ENCODE assay signal across 18 cellular contexts in the genomic region with DNA sequence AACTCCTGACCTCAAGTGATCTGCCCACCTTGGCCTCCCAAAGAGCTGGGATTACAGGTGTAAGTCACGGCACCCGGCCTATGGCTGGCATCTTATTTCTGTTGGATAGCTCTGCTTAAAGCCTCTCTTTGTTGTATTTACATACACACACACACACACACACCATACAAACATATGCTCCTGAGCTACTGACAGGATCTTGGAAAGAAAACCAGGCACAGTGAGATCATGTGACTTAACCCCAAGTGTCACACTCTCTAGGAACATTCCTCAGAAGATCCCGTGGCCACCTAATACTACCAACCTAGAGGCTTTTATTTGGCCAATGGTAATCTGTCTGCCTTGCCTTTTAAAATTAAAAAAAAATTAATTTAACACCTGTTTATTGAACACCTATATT.
DNase-seq lines count a peak whose midpoint lies in the region; ATAC-seq and TF ChIP-seq lines count a peak whose summit lies in the region.
"Had no signal": no experiment of that assay in that cellular context is flagged by ENCODE, and none has a peak within 500 bp of the region (broad histone marks: within the 10 kb centered on the region; RNA-seq: fewer than 3 reads in every experiment).

No MANE protein-coding gene starts in this region.

- TF ChIP-seq POLR2A in breast epithelium (IDR thresholded peaks at IDR 0.05), result no peak

- H3K36me3 Mint-ChIP-seq in naive thymus-derived CD4-positive, alpha-beta T cell, result no peaks in the 10 kb centered on the region

- POLR2A ChIA-PET in naive thymus-derived CD4-positive, alpha-beta T cell (lab: Charles Lee), result interaction anchor here (0.7 kb wide), 1 partner anchor 67 kb away, joined by 4 read pairs; no protein-coding TSS in a partner anchor

- ATAC-seq in GM21737 (IDR thresholded peaks at IDR 0.05; ENCODE audit: unreplicated experiment) (no peak), GM19035 (IDR thresholded peaks at IDR 0.05; ENCODE audit: unreplicated experiment) (no peak)
- no peak for ATAC-seq in naive thymus-derived CD4-positive, alpha-beta T cell

- TF ChIP-seq CTCF in breast epithelium (IDR thresholded peaks at IDR 0.05), result no peak
- TF ChIP-seq CTCF in mammary epithelial cell (conservative IDR thresholded peaks at IDR 0.05 in 1 of 2, IDR thresholded peaks at IDR 0.05 in 1 of 2; ENCODE audit: extremely low read depth in 1 of 2, insufficient read depth in 1 of 2, low read depth in 1 of 2, low read length in 2 of 2), result no peak
- TF ChIP-seq CTCF in VCaP (conservative IDR thresholded peaks at IDR 0.05), result no peak
- no peak for TF ChIP-seq CTCF in right atrium auricular region (IDR thresholded peaks at IDR 0.05)

- in situ Hi-C loops in mammary epithelial cell (cut with MboI; ENCODE audit: low sequenced_read_pairs in 2 of 2), result no loop called here

- no TSS peak for BruUV-seq in mammary epithelial cell (replicated peaks; lab: Mats Ljungman, UMichigan)

- H3K4me3 Mint-ChIP-seq in naive thymus-derived CD4-positive, alpha-beta T cell, result no peak overlapping the region

- H3K9ac ChIP-seq in mammary epithelial cell (ENCODE audit: insufficient read depth, low read length), result no peak overlapping the region
- H3K9ac ChIP-seq: BLaER1 treated with 17β-estradiol and CSF1 and Interleukin-3, amounts not matched to agents 10 nM and 100 nM; GM23248 had no signal

- H3K36me3 ChIP-seq in breast epithelium (no peaks in the 10 kb centered on the region), mammary epithelial cell (ENCODE audit: insufficient read depth, low read length) (no peaks in the 10 kb centered on the region), right atrium auricular region (no peaks in the 10 kb centered on the region)
- H3K36me3 ChIP-seq in naive thymus-derived CD4-positive, alpha-beta T cell (ENCODE audit: control insufficient read depth in 2 of 3, insufficient read depth in 3 of 3, low read length in 3 of 3), result no peaks in the 10 kb centered on the region
- H3K36me3 ChIP-seq: BLaER1 treated with 17β-estradiol and CSF1 and Interleukin-3, amounts not matched to agents 10 nM and 100 nM had no signal

- peaks cover 17 to 26% of the 10 kb centered on the region in 2 donors for H3K4me1 ChIP-seq in breast epithelium
- peaks cover 40% of the 10 kb centered on the region for H3K4me1 ChIP-seq in mammary epithelial cell (ENCODE audit: insufficient read depth, low read length)
- H3K4me1 ChIP-seq in right atrium auricular region, result peaks cover 0 to 88% of the 10 kb centered on the region in 2 donors
- H3K4me1 ChIP-seq in naive thymus-derived CD4-positive, alpha-beta T cell (ENCODE audit: control insufficient read depth in 2 of 2, insufficient read depth in 2 of 2, low read length in 2 of 2), result peaks cover 0 to 13% of the 10 kb centered on the region in 2 donors

- dilution Hi-C loops in mammary epithelial cell (cut with HindIII; ENCODE audit: low sequenced_read_pairs), result no loop called here

- intact Hi-C loops in breast epithelium (cut with DNase I; ENCODE audit: low total_unique reads), result loop anchor here (10.0 kb wide), 1 partner anchor 47 kb away; no protein-coding TSS in a partner anchor
- intact Hi-C loops in mammary epithelial cell (cut with micrococcal nuclease), result no loop called here
- intact Hi-C loops in naive thymus-derived CD4-positive, alpha-beta T cell (cut with micrococcal nuclease), result no loop called here

- H3K4me2 ChIP-seq in mammary epithelial cell (ENCODE audit: insufficient read depth, low read depth, low read length), result no peak overlapping the region

- no peak overlapping the region for H3K4me3 ChIP-seq in breast epithelium
- no peak overlapping the region for H3K4me3 ChIP-seq in mammary epithelial cell (replicated peaks in 1 of 3; ENCODE audit: insufficient read depth in 1 of 3, low read depth in 2 of 3, low read length in 3 of 3)
- no peak overlapping the region for H3K4me3 ChIP-seq in right atrium auricular region
- no peak overlapping the region for H3K4me3 ChIP-seq in skin epidermis
- no peak overlapping the region for H3K4me3 ChIP-seq in naive thymus-derived CD4-positive, alpha-beta T cell (ENCODE audit: low read length)
- H3K4me3 ChIP-seq: BLaER1 treated with 17β-estradiol and CSF1 and Interleukin-3, amounts not matched to agents 10 nM and 100 nM; GM23248 had no signal

- H4K20me1 ChIP-seq in mammary epithelial cell (ENCODE audit: insufficient read depth, low read length), result no peaks in the 10 kb centered on the region
- H4K20me1 ChIP-seq: BLaER1 treated with 17β-estradiol and CSF1 and Interleukin-3, amounts not matched to agents 10 nM and 100 nM had no signal

- peaks cover 3 to 24% (median 20%) of the 10 kb centered on the region in 7 donors for H3K4me1 Mint-ChIP-seq in naive thymus-derived CD4-positive, alpha-beta T cell

- H3K27me3 ChIP-seq in breast epithelium (no peaks in the 10 kb centered on the region), mammary epithelial cell (ENCODE audit: insufficient read depth, low read length) (no peaks in the 10 kb centered on the region), right atrium auricular region (no peaks in the 10 kb centered on the region)
- no peaks in the 10 kb centered on the region for H3K27me3 ChIP-seq in naive thymus-derived CD4-positive, alpha-beta T cell (ENCODE audit: control insufficient read depth in 2 of 2, insufficient read depth in 2 of 2, low read length in 2 of 2)
- H3K27me3 ChIP-seq: BLaER1 treated with 17β-estradiol and CSF1 and Interleukin-3, amounts not matched to agents 10 nM and 100 nM had no signal

- DNase-seq in breast epithelium (ENCODE audit: low spot score in 2 of 2) (no peak), mammary epithelial cell (no peak), right atrium auricular region (ENCODE audit: low spot score) (no peak)
- no peak for DNase-seq in naive thymus-derived CD4-positive, alpha-beta T cell
- DNase-seq: GM23248; KBM-7; NCI-H1092; NCI-H2107; NCI-H226; NCI-H526 treated with DMSO at 0.1 percent for 48 hours; NK-92 treated with Interleukin-12 subunit alpha and Interleukin-12 subunit beta, amount 100 ng/mL, for 24 hours had no signal

- peaks cover 0 to 2% (median 0%) of the 10 kb centered on the region in 11 donors for H3K9me3 Mint-ChIP-seq in naive thymus-derived CD4-positive, alpha-beta T cell

- no peak overlapping the region for H2AFZ ChIP-seq in mammary epithelial cell (ENCODE audit: low read depth, low read length)
- H2AFZ ChIP-seq: GM23248 had no signal

- CTCF ChIA-PET in mammary epithelial cell (lab: Charles Lee; ENCODE audit: low non-redundant PET), result no interaction called here
- CTCF ChIA-PET in naive thymus-derived CD4-positive, alpha-beta T cell (lab: Charles Lee), result interaction anchor here (0.8 kb wide), 1 partner anchor 17 kb away, joined by 3 read pairs; no protein-coding TSS in a partner anchor

- 85% methylated on average over 3 of the region's 3 CpGs for WGBS in mammary epithelial cell (ENCODE audit: low coverage, missing lambda C conversion rate)

- H3K79me2 ChIP-seq in mammary epithelial cell (ENCODE audit: insufficient read depth, low read length), result no peaks in the 10 kb centered on the region

- H3K27ac ChIP-seq in breast epithelium (peak overlapping the region; percentile 48 to 71), mammary epithelial cell (ENCODE audit: insufficient read depth, low read depth, low read length) (no peak overlapping the region), VCaP (peak overlapping the region; percentile 91), right atrium auricular region (peak overlapping the region; percentile 14 to 25), skin epidermis (peak overlapping the region in 11 of 21 experiments; percentile 10 to 87 (median 71))
- no peak overlapping the region for H3K27ac ChIP-seq in naive thymus-derived CD4-positive, alpha-beta T cell (ENCODE audit: low read depth, low read length)
- H3K27ac ChIP-seq: BLaER1 treated with 17β-estradiol and CSF1 and Interleukin-3, amounts not matched to agents 10 nM and 100 nM; GM23248; HL-60; RWPE1 had no signal

- H3K9me3 ChIP-seq in breast epithelium, result no peaks in the 10 kb centered on the region
- H3K9me3 ChIP-seq in mammary epithelial cell (replicated peaks; ENCODE audit: insufficient read depth, low read length), result no peaks in the 10 kb centered on the region
- no peaks in the 10 kb centered on the region for H3K9me3 ChIP-seq in right atrium auricular region
- H3K9me3 ChIP-seq in naive thymus-derived CD4-positive, alpha-beta T cell (ENCODE audit: control insufficient read depth in 2 of 3, low read length in 3 of 3), result no peaks in the 10 kb centered on the region
- H3K9me3 ChIP-seq: BLaER1 treated with 17β-estradiol and CSF1 and Interleukin-3, amounts not matched to agents 10 nM and 100 nM had no signal

- no peaks in the 10 kb centered on the region for H3K27me3 Mint-ChIP-seq in naive thymus-derived CD4-positive, alpha-beta T cell

- H3K27ac Mint-ChIP-seq in naive thymus-derived CD4-positive, alpha-beta T cell, result no peak overlapping the region

Comparison
In these comparisons a context has a peak if more than half of its experiments do, and no peak if none do; other contexts are left out.
1. H3K27ac ChIP-seq: peak in breast epithelium (2 of 2), VCaP (single experiment), right atrium auricular region (2 of 2) and skin epidermis (11 of 21); none in mammary epithelial cell (single experiment) and naive thymus-derived CD4-positive, alpha-beta T cell (single experiment).